8 cellular contexts compared by ENCODE assay signal in genomic region chr19:10085641-10086031, GRCh38. TPM values are rescaled to one million over a fixed set of nuclear protein-coding genes. Genes with fewer than 3 reads are reported as not detected.
A peak's percentile ranks its signal among the peaks of the same experiment; 100 is the strongest.
DNase-seq lines count a peak whose midpoint lies in the region; ATAC-seq and TF ChIP-seq lines count a peak whose summit lies in the region.

No MANE protein-coding gene starts in this region.

- no peak for TF ChIP-seq POLR2A in gastroesophageal sphincter (IDR thresholded peaks at IDR 0.05)

- peak overlapping the region; percentile 83 for H2AFZ ChIP-seq in GM23338

- H3K9me2 ChIP-seq in GM23338 (ENCODE audit: insufficient read depth): no peaks in the 10 kb centered on the region

- H3K9me3 ChIP-seq in T-helper 17 cell (ENCODE audit: control insufficient read depth, low read length, poor library complexity, severe bottlenecking): no peaks in the 10 kb centered on the region
- H3K9me3 ChIP-seq in gastroesophageal sphincter: no peaks in the 10 kb centered on the region

- H3K27me3 ChIP-seq in GM23338 (ENCODE audit: insufficient read depth) (no peaks in the 10 kb centered on the region), gastroesophageal sphincter (no peaks in the 10 kb centered on the region)

- 10% methylated on average over 4 of the region's 14 CpGs; no CpG with 5 or more reads in 1 of the 2 donors for WGBS in gastroesophageal sphincter (ENCODE audit: low coverage in 1 of 2), 2 donors

- no peak overlapping the region for H3K27ac Mint-ChIP-seq in GM23338
- H3K27ac Mint-ChIP-seq in T-helper 17 cell: peak overlapping the region; percentile 70

- H4K20me1 ChIP-seq in GM23338 (replicated peaks; ENCODE audit: insufficient read depth): peaks cover 8% of the 10 kb centered on the region; the same call in 1 of the 2 replicates

- peaks cover 4% of the 10 kb centered on the region for H3K36me3 Mint-ChIP-seq in GM23338 (ENCODE audit: low read depth)
- no peaks in the 10 kb centered on the region for H3K36me3 Mint-ChIP-seq in T-helper 17 cell (ENCODE audit: low read depth)

- TF ChIP-seq CTCF in GM23338 (conservative IDR thresholded peaks at IDR 0.05; ENCODE audit: low read depth in 2 of 2) (no peak), gastroesophageal sphincter (IDR thresholded peaks at IDR 0.05) (no peak)

- H3K4me2 ChIP-seq in GM23338: peak overlapping the region; percentile 92

- no peaks in the 10 kb centered on the region for H3K79me2 ChIP-seq in GM23338 (replicated peaks; ENCODE audit: insufficient read depth)

- ATAC-seq in GM23338 (peak; percentile 28), T-helper 17 cell (peak; percentile 3), gastroesophageal sphincter (peak; percentile 1), HG03097 (IDR thresholded peaks at IDR 0.05; ENCODE audit: low FRiP score, unreplicated experiment) (no peak)

- H3K36me3 ChIP-seq in GM23338 (ENCODE audit: insufficient read depth): no peaks in the 10 kb centered on the region
- peaks cover 0 to 18% of the 10 kb centered on the region in 2 donors for H3K36me3 ChIP-seq in gastroesophageal sphincter

- no peaks in the 10 kb centered on the region; the same call in 2 of the 3 replicates for H3K4me1 Mint-ChIP-seq in GM23338
- H3K4me1 Mint-ChIP-seq in T-helper 17 cell: peaks cover 12% of the 10 kb centered on the region

- no peaks in the 10 kb centered on the region for H3F3A ChIP-seq in GM23338 (replicated peaks; ENCODE audit: low read depth)

- TF ChIP-seq EP300 in gastroesophageal sphincter (IDR thresholded peaks at IDR 0.05): no peak

- H3K27me3 Mint-ChIP-seq in GM23338 (ENCODE audit: insufficient read depth, low read depth, poor library complexity): peaks cover 13% of the 10 kb centered on the region
- no peaks in the 10 kb centered on the region for H3K27me3 Mint-ChIP-seq in T-helper 17 cell

- H3K4me3 Mint-ChIP-seq in GM23338 (peak overlapping the region; percentile 81), T-helper 17 cell (peak overlapping the region; percentile 93)

- peak; percentile 29 for DNase-seq in GM23338 (ENCODE audit: low spot score)
- no peak for DNase-seq in T-helper 17 cell
- no peak for DNase-seq in skeletal muscle cell (ENCODE audit: low read depth)
- DNase-seq in putamen (ENCODE audit: low spot score): no peak
- no peak for DNase-seq in stimulated activated CD8-positive, alpha-beta memory T cell treated with anti-CD3 and anti-CD28 coated beads, Interleukin-4, amount 100 ng/mL, for 48 hours
- no peak for DNase-seq in activated effector memory CD4-positive, alpha-beta T cell treated with Interleukin-2 at 50 U/mL for 16 hours

- no peaks in the 10 kb centered on the region for H3K9me3 Mint-ChIP-seq in GM23338

- H3K4me3 ChIP-seq in GM23338 (peak overlapping the region; percentile 95), gastroesophageal sphincter (peak overlapping the region; percentile 88 to 98), skeletal muscle cell (ENCODE audit: low read depth, low read length) (peak overlapping the region; percentile 82)

- H3K4me1 ChIP-seq in GM23338 (ENCODE audit: insufficient read depth) (no peaks in the 10 kb centered on the region; the same call in 1 of the 2 replicates), gastroesophageal sphincter (peaks cover 0 to 15% (median 0%) of the 10 kb centered on the region in 3 donors)

- H3K27ac ChIP-seq in GM23338 (ENCODE audit: low read depth): no peak overlapping the region
- peak overlapping the region; percentile 75 to 94 (median 92) for H3K27ac ChIP-seq in gastroesophageal sphincter

TF ChIP-seq in GM23338, 12 proteins besides CTCF, POLR2A, EP300 and RAD21 (continues in another document):
- no peak for TF ChIP-seq JUNB (IDR thresholded peaks at IDR 0.05; ENCODE audit: unreplicated experiment)
- TF ChIP-seq ETS1 (IDR thresholded peaks at IDR 0.05): no peak
- TF ChIP-seq STAT1 (IDR thresholded peaks at IDR 0.05; ENCODE audit: unreplicated experiment): no peak
- TF ChIP-seq EZH2phosphoT487 (IDR thresholded peaks at IDR 0.05; ENCODE audit: unreplicated experiment): no peak
- TF ChIP-seq ZNF331 (CRISPR knock-in tag; IDR thresholded peaks at IDR 0.05; ENCODE audit: low read depth): no peak
- no peak for TF ChIP-seq POLR2AphosphoS5 (IDR thresholded peaks at IDR 0.05; ENCODE audit: low read depth)
- no peak for TF ChIP-seq ZNF114 (CRISPR knock-in tag; IDR thresholded peaks at IDR 0.05)
- no peak for TF ChIP-seq EZH2 (IDR thresholded peaks at IDR 0.05; ENCODE audit: low read depth, unreplicated experiment)
- no peak for TF ChIP-seq NANOG (IDR thresholded peaks at IDR 0.05; ENCODE audit: borderline replicate concordance)
- TF ChIP-seq CREB1 (CRISPR knock-in tag; IDR thresholded peaks at IDR 0.05; ENCODE audit: low read depth): no peak
- no peak for TF ChIP-seq REST (IDR thresholded peaks at IDR 0.05; ENCODE audit: unreplicated experiment)

RNA-seq across cellular contexts. Expression of gene SHFL, which starts 0.5 kb away (rescaled TPM):
- total RNA-seq in GM23338 (2014; rRNA removed; shearing (Covaris generic)): 21.9 and 31.7 TPM in 2 replicates
- polyA plus RNA-seq in GM23338 (2016; fragmentation: Nextera tagmentation; extraction: Ambion mirVana): 32.1 and 33.6 TPM in 2 replicates
- total RNA-seq in T-helper 17 cell (10 to 100 TPM; 65.2 to 68.0 TPM), gastroesophageal sphincter (10 to 100 TPM; 23.4 to 31.6 (median 26.2) TPM)

RNA-seq across cellular contexts. Expression of gene ANGPTL6, which starts 16.8 kb away (rescaled TPM):
- total RNA-seq in GM23338 (2014; rRNA removed; shearing (Covaris generic)): not detected in 2 replicates
- 0.17 TPM in 1 of 2 replicates, not detected in the other for polyA plus RNA-seq in GM23338 (2016; fragmentation: Nextera tagmentation; extraction: Ambion mirVana)
- total RNA-seq in T-helper 17 cell: 1 to 10 TPM in 1 of 2 donors, under 1 TPM in 1; 0.86 to 2.2 TPM
- not detected for total RNA-seq in gastroesophageal sphincter

RNA-seq across cellular contexts. Expression of gene PPAN, which starts 20.5 kb away (rescaled TPM):
- total RNA-seq in GM23338 (2014; rRNA removed; shearing (Covaris generic)): 56.5 and 71.8 TPM in 2 replicates
- 76.9 and 81.9 TPM in 2 replicates for polyA plus RNA-seq in GM23338 (2016; fragmentation: Nextera tagmentation; extraction: Ambion mirVana)
- 10 to 100 TPM; 79.8 to 87.8 TPM for total RNA-seq in T-helper 17 cell
- 10 to 100 TPM; 22.7 to 40.3 (median 31.5) TPM for total RNA-seq in gastroesophageal sphincter

RNA-seq across cellular contexts. Expression of gene P2RY11, which starts 25.9 kb away (rescaled TPM):
- 1.2 and 4.0 TPM in 2 replicates for total RNA-seq in GM23338 (2014; rRNA removed; shearing (Covaris generic))
- polyA plus RNA-seq in GM23338 (2016; fragmentation: Nextera tagmentation; extraction: Ambion mirVana): 3.4 and 4.3 TPM in 2 replicates
- 10 to 100 TPM; 46.6 to 50.8 TPM for total RNA-seq in T-helper 17 cell
- 10 to 100 TPM in 1 of 4 donors, 1 to 10 TPM in 2, under 1 TPM in 1; 0.96 to 15.7 (median 5.3) TPM for total RNA-seq in gastroesophageal sphincter

RNA-seq across cellular contexts. Expression of gene EIF3G, which starts 34.1 kb away (rescaled TPM):
- total RNA-seq in GM23338 (2014; rRNA removed; shearing (Covaris generic)): 299 and 328 TPM in 2 replicates
- polyA plus RNA-seq in GM23338 (2016; fragmentation: Nextera tagmentation; extraction: Ambion mirVana): 238 and 244 TPM in 2 replicates
- total RNA-seq in T-helper 17 cell (100 to 1,000 TPM; 312 to 322 TPM), gastroesophageal sphincter (100 to 1,000 TPM; 295 to 323 (median 310) TPM)
